1 cellular context compared by ENCODE assay signal in the genomic region with DNA sequence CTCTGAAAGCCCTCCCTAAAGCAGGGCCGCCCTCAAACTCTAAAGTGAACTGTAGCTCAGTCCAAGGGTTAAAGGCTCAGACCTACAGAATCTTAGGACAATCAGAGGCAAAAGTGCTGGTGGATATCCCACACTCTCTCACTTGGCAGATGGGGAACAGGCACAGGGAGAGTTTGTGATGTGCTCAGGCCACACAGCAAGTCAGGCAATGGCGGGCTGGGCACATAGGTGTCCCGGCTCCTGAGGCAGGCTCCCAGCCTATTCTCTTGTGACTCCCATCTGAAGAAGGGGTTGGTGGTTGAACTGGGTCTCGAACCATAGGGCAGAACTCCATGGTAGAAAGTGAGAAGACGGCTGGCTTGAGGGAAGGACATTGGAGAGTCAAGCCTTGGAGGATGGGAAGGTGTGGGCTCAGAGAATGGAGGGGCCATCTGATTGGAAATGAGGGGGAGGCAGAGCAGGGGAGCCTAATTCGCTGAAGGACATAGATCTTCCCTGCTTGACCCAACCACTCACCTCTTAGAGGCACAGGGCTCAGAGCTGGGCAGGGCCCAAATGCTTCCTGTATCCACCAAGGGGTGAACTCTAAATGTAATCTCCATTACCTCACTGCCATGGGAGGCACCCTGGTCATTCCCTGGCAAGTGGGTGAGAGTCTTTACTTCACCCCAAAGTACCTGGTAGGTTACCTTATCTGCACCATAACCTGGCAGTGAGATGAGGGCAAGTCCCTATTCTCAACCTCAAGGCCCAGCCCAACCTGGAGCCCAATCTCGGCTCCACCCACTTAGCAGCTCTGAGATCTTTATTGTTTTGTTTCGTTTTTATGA.
TF ChIP-seq lines count a peak whose summit lies in the region.

No MANE protein-coding gene starts in this region.

TF ChIP-seq in HepG2, 621 proteins besides CTCF, POLR2A, EP300 and RAD21:
- TF ChIP-seq SP1 (IDR thresholded peaks at IDR 0.05) (no peak), SP1 (CRISPR knock-in tag; IDR thresholded peaks at IDR 0.05) (no peak), DMAP1 (CRISPR knock-in tag; IDR thresholded peaks at IDR 0.05) (no peak), ZUFSP (CRISPR knock-in tag; IDR thresholded peaks at IDR 0.05; ENCODE audit: borderline replicate concordance) (no peak), DNMT1 (CRISPR knock-in tag; IDR thresholded peaks at IDR 0.05) (no peak), FOXK2 (IDR thresholded peaks at IDR 0.05) (no peak), PHF8 (CRISPR knock-in tag; IDR thresholded peaks at IDR 0.05) (no peak), RAD51 (IDR thresholded peaks at IDR 0.05; ENCODE audit: borderline replicate concordance) (no peak), TCF12 (IDR thresholded peaks at IDR 0.05) (no peak), TCF12 (CRISPR knock-in tag; IDR thresholded peaks at IDR 0.05) (no peak), NFE2 (CRISPR knock-in tag; IDR thresholded peaks at IDR 0.05) (no peak), ZNF570 (CRISPR knock-in tag; IDR thresholded peaks at IDR 0.05; ENCODE audit: borderline replicate concordance) (no peak), ZNF460 (CRISPR knock-in tag; IDR thresholded peaks at IDR 0.05; ENCODE audit: borderline replicate concordance) (no peak), HOXA7 (CRISPR knock-in tag; IDR thresholded peaks at IDR 0.05) (no peak), MYNN (CRISPR knock-in tag; IDR thresholded peaks at IDR 0.05; ENCODE audit: low read depth) (no peak), TCF7L2 (IDR thresholded peaks at IDR 0.05; ENCODE audit: low read depth, low read length) (no peak), ZNF30 (CRISPR knock-in tag; IDR thresholded peaks at IDR 0.05) (no peak), HOXA5 (CRISPR knock-in tag; IDR thresholded peaks at IDR 0.05) (no peak), AGO2 (optimal IDR thresholded peaks at IDR 0.05; ENCODE audit: low read depth, low read length) (no peak), ZNF136 (CRISPR knock-in tag; IDR thresholded peaks at IDR 0.05; ENCODE audit: low read depth) (no peak), ZNF598 (CRISPR knock-in tag; IDR thresholded peaks at IDR 0.05; ENCODE audit: borderline replicate concordance) (no peak)
- TF ChIP-seq, protein P1, sequence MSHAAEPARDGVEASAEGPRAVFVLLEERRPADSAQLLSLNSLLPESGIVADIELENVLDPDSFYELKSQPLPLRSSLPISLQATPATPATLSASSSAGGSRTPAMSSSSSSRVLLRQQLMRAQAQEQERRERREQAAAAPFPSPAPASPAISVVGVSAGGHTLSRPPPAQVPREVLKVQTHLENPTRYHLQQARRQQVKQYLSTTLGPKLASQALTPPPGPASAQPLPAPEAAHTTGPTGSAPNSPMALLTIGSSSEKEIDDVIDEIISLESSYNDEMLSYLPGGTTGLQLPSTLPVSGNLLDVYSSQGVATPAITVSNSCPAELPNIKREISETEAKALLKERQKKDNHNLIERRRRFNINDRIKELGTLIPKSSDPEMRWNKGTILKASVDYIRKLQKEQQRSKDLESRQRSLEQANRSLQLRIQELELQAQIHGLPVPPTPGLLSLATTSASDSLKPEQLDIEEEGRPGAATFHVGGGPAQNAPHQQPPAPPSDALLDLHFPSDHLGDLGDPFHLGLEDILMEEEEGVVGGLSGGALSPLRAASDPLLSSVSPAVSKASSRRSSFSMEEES (CRISPR knock-in tag; IDR thresholded peaks at IDR 0.05), result no peak
TF ChIP-seq in HepG2: peak in this region for 0.
